In genomic region chr9:126543490-126543889, GRCh38 we compare ENCODE assay signal across 10 cellular contexts.
"Had no signal": no experiment of that assay in that cellular context is flagged by ENCODE, and none has a peak within 500 bp of the region (broad histone marks: within the 10 kb centered on the region; RNA-seq: fewer than 3 reads in every experiment).

No MANE protein-coding gene starts in this region.

- H3K4me1 Mint-ChIP-seq: H9 had no signal

- H3K4me3 Mint-ChIP-seq: H9, HFFc6 had no signal

- H3K27ac Mint-ChIP-seq: H9, HFFc6 had no signal

- DNase-seq: GM23248, GOT3, H9, HCEC 1CT, HFFc6, IMR-90, KBM-7 had no signal

- H3K9ac ChIP-seq: GM23248, KMS-11 had no signal

- H3K27ac ChIP-seq: GM23248, KMS-11 had no signal

- H3K4me2 ChIP-seq: KMS-11 had no signal

- H3K4me3 ChIP-seq: GM23248 had no signal

- H2AFZ ChIP-seq: GM23248 had no signal

- FAIRE-seq: H54, HTR-8/SVneo had no signal
